ENCODE assay signal across 15 cellular contexts in the genomic region with DNA sequence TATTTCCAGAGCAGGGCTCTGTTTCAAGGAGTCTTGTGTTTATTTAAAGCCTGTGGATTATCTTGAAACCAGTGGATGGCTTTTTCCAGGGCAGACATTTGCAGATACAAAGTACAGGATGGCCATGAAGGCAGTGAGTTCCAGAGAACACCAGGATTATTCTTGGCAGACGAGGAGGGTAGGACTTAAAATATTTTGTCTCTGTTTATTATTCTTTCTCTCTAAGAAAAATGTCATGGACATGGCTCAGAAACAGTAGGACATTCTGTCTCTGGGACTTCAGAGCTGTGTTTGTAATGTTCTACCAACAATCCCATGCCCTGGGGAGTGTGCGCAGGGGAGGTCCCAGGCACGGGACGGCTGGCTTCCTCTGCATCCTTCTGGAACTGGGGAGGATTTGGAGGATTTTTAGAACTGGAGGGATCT.
DNase-seq lines count a peak whose midpoint lies in the region; ATAC-seq and TF ChIP-seq lines count a peak whose summit lies in the region.
"Had no signal": no experiment of that assay in that cellular context is flagged by ENCODE, and none has a peak within 500 bp of the region (broad histone marks: within the 10 kb centered on the region; RNA-seq: fewer than 3 reads in every experiment).

No MANE protein-coding gene starts in this region.

- ATAC-seq in left lobe of liver (peak; percentile 48), GM18502 (IDR thresholded peaks at IDR 0.05; ENCODE audit: poor library complexity, unreplicated experiment) (no peak)
- ATAC-seq: activated CD4-positive, alpha-beta T cell treated with anti-CD3 and anti-CD28 coated beads for 36 hours; HCT116; naive thymus-derived CD8-positive, alpha-beta T cell; T-helper 17 cell had no signal

- no peaks in the 10 kb centered on the region for H3K27me3 ChIP-seq in SJCRH30
- H3K27me3 ChIP-seq in fibroblast of lung (ENCODE audit: control insufficient read depth, insufficient read depth, low read length), result no peaks in the 10 kb centered on the region
- H3K27me3 ChIP-seq in ovary, result no peaks in the 10 kb centered on the region

- TF ChIP-seq POLR2A in ovary (IDR thresholded peaks at IDR 0.05), result no peak

- 1 to 22% (median 3%) methylated on average over 4 of the region's 4 CpGs for WGBS in ovary, 3 donors

- no peaks in the 10 kb centered on the region for H3K36me3 ChIP-seq in SJCRH30
- H3K36me3 ChIP-seq in fibroblast of lung (ENCODE audit: control insufficient read depth, insufficient read depth, low read length), result no peaks in the 10 kb centered on the region
- H3K36me3 ChIP-seq in ovary, result no peaks in the 10 kb centered on the region

- DNase-seq in SJCRH30, result peak; percentile 61 to 74
- peak; percentile 48 to 56 for DNase-seq in fibroblast of lung (ENCODE audit: low read depth in 2 of 2)
- DNase-seq in left lobe of liver (ENCODE audit: low spot score), result peak; percentile 33
- peak; percentile 56 for DNase-seq in superior temporal gyrus (ENCODE audit: extremely low spot score)
- DNase-seq in ovary, result no peak
- no peak for DNase-seq in NCI-H82 (lab: John Stamatoyannopoulos, UW)
- no peak for DNase-seq in T-helper 2 cell treated with Interferon-gamma antibody and Interleukin-4, amounts not matched to agents 5 μg/mL and 100 μg/mL, for 36 hours (ENCODE audit: low spot score)
- DNase-seq: activated CD4-positive, alpha-beta T cell treated with anti-CD3 and anti-CD28 coated beads for 36 hours; activated T-cell treated with anti-CD3 and anti-CD28 coated beads, Interleukin-2, amount 50 U/mL, for 24 hours; naive thymus-derived CD8-positive, alpha-beta T cell; NCI-H187 treated with DMSO at 0.1 percent for 48 hours; T-helper 17 cell; trophoblast cell had no signal

- no peaks in the 10 kb centered on the region for H4K20me1 ChIP-seq in fibroblast of lung (ENCODE audit: control insufficient read depth, extremely low read depth, insufficient read depth, low read length)

- H3K9me3 ChIP-seq in SJCRH30 (replicated peaks), result no peaks in the 10 kb centered on the region
- H3K9me3 ChIP-seq in fibroblast of lung (ENCODE audit: control insufficient read depth, insufficient read depth, low read depth, low read length), result no peaks in the 10 kb centered on the region
- H3K9me3 ChIP-seq in ovary, result no peaks in the 10 kb centered on the region

- intact Hi-C loops in ovary (cut with DNase I), result no loop called here

- no peak for TF ChIP-seq EP300 in ovary (IDR thresholded peaks at IDR 0.05)

- H3K9me3 Mint-ChIP-seq in T-helper 2 cell treated with Interferon-gamma antibody and Interleukin-4, amounts not matched to agents 5 μg/mL and 100 μg/mL, for 36 hours, result no peaks in the 10 kb centered on the region
- H3K9me3 Mint-ChIP-seq: activated T-cell treated with anti-CD3 and anti-CD28 coated beads, Interleukin-2, amount 50 U/mL, for 24 hours; naive thymus-derived CD8-positive, alpha-beta T cell had no signal

- no peaks in the 10 kb centered on the region for H3K27me3 Mint-ChIP-seq in T-helper 2 cell treated with Interferon-gamma antibody and Interleukin-4, amounts not matched to agents 5 μg/mL and 100 μg/mL, for 36 hours (ENCODE audit: low read depth)
- H3K27me3 Mint-ChIP-seq: activated CD4-positive, alpha-beta T cell treated with anti-CD3 and anti-CD28 coated beads for 36 hours; activated T-cell treated with anti-CD3 and anti-CD28 coated beads, Interleukin-2, amount 50 U/mL, for 24 hours; naive thymus-derived CD8-positive, alpha-beta T cell; T-helper 17 cell had no signal

- TF ChIP-seq CTCF in fibroblast of lung (conservative IDR thresholded peaks at IDR 0.05 in 1 of 2, IDR thresholded peaks at IDR 0.05 in 1 of 2; ENCODE audit: low read depth in 1 of 2, low read length in 2 of 2) (no peak), ovary (IDR thresholded peaks at IDR 0.05) (no peak)

- H3K36me3 Mint-ChIP-seq in T-helper 2 cell treated with Interferon-gamma antibody and Interleukin-4, amounts not matched to agents 5 μg/mL and 100 μg/mL, for 36 hours (ENCODE audit: low read depth), result peaks cover 8% of the 10 kb centered on the region

- no peak overlapping the region for H3K4me3 Mint-ChIP-seq in T-helper 2 cell treated with Interferon-gamma antibody and Interleukin-4, amounts not matched to agents 5 μg/mL and 100 μg/mL, for 36 hours
- H3K4me3 Mint-ChIP-seq: activated CD4-positive, alpha-beta T cell treated with anti-CD3 and anti-CD28 coated beads for 36 hours; activated T-cell treated with anti-CD3 and anti-CD28 coated beads, Interleukin-2, amount 50 U/mL, for 24 hours; naive thymus-derived CD8-positive, alpha-beta T cell; T-helper 17 cell had no signal

- H3K27ac ChIP-seq in SJCRH30, result peak overlapping the region; percentile 49
- peak overlapping the region; percentile 22 for H3K27ac ChIP-seq in fibroblast of lung (ENCODE audit: insufficient read depth, low read length)
- no peak overlapping the region for H3K27ac ChIP-seq in ovary

- H3K4me3 ChIP-seq in SJCRH30 (peak overlapping the region; percentile 20; the same call in 1 of the 2 replicates), fibroblast of lung (replicated peaks in 1 of 4; ENCODE audit: control extremely low read depth in 1 of 4, insufficient read depth in 1 of 4, low read depth in 3 of 4, low read length in 4 of 4) (no peak overlapping the region), ovary (no peak overlapping the region)

- H3K79me2 ChIP-seq in fibroblast of lung (ENCODE audit: control insufficient read depth, insufficient read depth, low read length), result no peaks in the 10 kb centered on the region

- peaks cover 34% of the 10 kb centered on the region for H3K4me1 ChIP-seq in SJCRH30
- H3K4me1 ChIP-seq in fibroblast of lung (ENCODE audit: control insufficient read depth, extremely low read depth, insufficient read depth, low read length), result peaks cover 4% of the 10 kb centered on the region
- peaks cover 4% of the 10 kb centered on the region for H3K4me1 ChIP-seq in ovary (ENCODE audit: insufficient read depth)

- no peak overlapping the region for H3K4me2 ChIP-seq in fibroblast of lung (ENCODE audit: extremely low read depth, insufficient read depth, low read length)

- peak overlapping the region; percentile 15 for H2AFZ ChIP-seq in fibroblast of lung (ENCODE audit: low read length)

- no peak overlapping the region for H3K27ac Mint-ChIP-seq in T-helper 2 cell treated with Interferon-gamma antibody and Interleukin-4, amounts not matched to agents 5 μg/mL and 100 μg/mL, for 36 hours
- H3K27ac Mint-ChIP-seq: activated CD4-positive, alpha-beta T cell treated with anti-CD3 and anti-CD28 coated beads for 36 hours; T-helper 17 cell had no signal

- H3K4me1 Mint-ChIP-seq in T-helper 2 cell treated with Interferon-gamma antibody and Interleukin-4, amounts not matched to agents 5 μg/mL and 100 μg/mL, for 36 hours (ENCODE audit: low read depth), result peaks cover 17% of the 10 kb centered on the region

- H3K9ac ChIP-seq in fibroblast of lung (ENCODE audit: insufficient read depth, low read length), result no peak overlapping the region

Comparison
In these comparisons a context has a peak if more than half of its experiments do, and no peak if none do; other contexts are left out.
1. DNase-seq: peak in SJCRH30 (2 of 2), fibroblast of lung (2 of 2), left lobe of liver (single experiment) and superior temporal gyrus (single experiment); none in ovary (0 of 5), NCI-H82 (single experiment) and T-helper 2 cell treated with Interferon-gamma antibody and Interleukin-4, amounts not matched to agents 5 μg/mL and 100 μg/mL, for 36 hours (single experiment).
2. H3K27ac ChIP-seq: peak in SJCRH30 (single experiment) and fibroblast of lung (single experiment); none in ovary (0 of 2).